ENCODE assay signal across 1 cellular context in genomic region chr12:109573029-109573913, GRCh38.
TF ChIP-seq lines count a peak whose summit lies in the region.

MMAB (minus strand) TSS chr12:109573504; CDS start chr12:109573480, 24 bp downstream.
MVK (plus strand) TSS chr12:109573794; CDS start chr12:109574823, 1,029 bp downstream.

TF ChIP-seq in GM12878, 131 proteins besides CTCF, POLR2A, EP300 and RAD21 (continued from another document):
- TF ChIP-seq BCLAF1 (IDR thresholded peaks at IDR 0.05), result no peak
